23 cellular contexts compared by ENCODE assay signal in genomic region chr16:31080035-31080629, GRCh38. TPM values are rescaled to one million over a fixed set of nuclear protein-coding genes. Genes with fewer than 3 reads are reported as not detected.
A peak's percentile ranks its signal among the peaks of the same experiment; 100 is the strongest.
DNase-seq lines count a peak whose midpoint lies in the region; ATAC-seq and TF ChIP-seq lines count a peak whose summit lies in the region.
"Had no signal": no experiment of that assay in that cellular context is flagged by ENCODE, and none has a peak within 500 bp of the region (broad histone marks: within the 10 kb centered on the region; RNA-seq: fewer than 3 reads in every experiment).

No MANE protein-coding gene starts in this region.

- H4K20me1 ChIP-seq in hepatocyte (ENCODE audit: insufficient read depth, poor library complexity, severe bottlenecking) (no peaks in the 10 kb centered on the region), osteoblast (ENCODE audit: insufficient read depth, low read length) (peaks cover 5% of the 10 kb centered on the region)

- ATAC-seq in lower lobe of right lung: no peak
- ATAC-seq: CD8-positive, alpha-beta T cell; SK-N-SH treated with all-trans-retinoic acid at 6 μM for 48 hours had no signal

- H3K27ac ChIP-seq in hepatocyte (no peak overlapping the region), osteoblast (ENCODE audit: low read depth, low read length) (no peak overlapping the region), lower lobe of right lung (no peak overlapping the region)
- H3K27ac ChIP-seq: GM23248, PC-9 had no signal

- H3K4me3 ChIP-seq in NB4 (ENCODE audit: low read depth, low read length) (peak overlapping the region; percentile 56), hepatocyte (no peak overlapping the region), osteoblast (ENCODE audit: insufficient read depth, low read length) (no peak overlapping the region), lower lobe of right lung (no peak overlapping the region)
- H3K4me3 ChIP-seq: GM23248, PC-9 had no signal

- 95% methylated on average over 38 of the region's 40 CpGs for WGBS in hepatocyte (ENCODE audit: low lambda C conversion rate, missing lambda C conversion rate)

- TF ChIP-seq CTCF in NB4 (IDR thresholded peaks at IDR 0.05; ENCODE audit: low read depth, low read length): no peak
- TF ChIP-seq CTCF in hepatocyte (IDR thresholded peaks at IDR 0.05; ENCODE audit: poor library complexity): no peak
- no peak for TF ChIP-seq CTCF in osteoblast (IDR thresholded peaks at IDR 0.05; ENCODE audit: extremely low read depth, low read depth, low read length)
- TF ChIP-seq CTCF in lower lobe of right lung (IDR thresholded peaks at IDR 0.05): no peak

- H3K36me3 ChIP-seq in hepatocyte (replicated peaks; ENCODE audit: insufficient read depth, low read depth) (no peaks in the 10 kb centered on the region), osteoblast (ENCODE audit: insufficient read depth, low read length) (peaks cover 45% of the 10 kb centered on the region), lower lobe of right lung (peaks cover 87% of the 10 kb centered on the region)

- H3K4me1 ChIP-seq in hepatocyte (ENCODE audit: insufficient read depth) (peaks cover 3% of the 10 kb centered on the region), osteoblast (ENCODE audit: insufficient read depth, low read length) (peaks cover 3% of the 10 kb centered on the region), lower lobe of right lung (peaks cover 6% of the 10 kb centered on the region)

- H3K27me3 ChIP-seq in hepatocyte (no peaks in the 10 kb centered on the region), osteoblast (ENCODE audit: insufficient read depth, low read length) (no peaks in the 10 kb centered on the region), lower lobe of right lung (ENCODE audit: low read depth) (no peaks in the 10 kb centered on the region)

- H3K4me2 ChIP-seq in hepatocyte: no peak overlapping the region
- H3K4me2 ChIP-seq in osteoblast (ENCODE audit: insufficient read depth, low read length): no peak overlapping the region
- H3K4me2 ChIP-seq: PC-9 had no signal

- H2AFZ ChIP-seq in hepatocyte: no peak overlapping the region
- no peak overlapping the region for H2AFZ ChIP-seq in osteoblast (ENCODE audit: low read length)
- H2AFZ ChIP-seq: GM23248, PC-9 had no signal

- DNase-seq in 8988T (peak; percentile 5), NB4 (ENCODE audit: low read depth) (no peak), hepatocyte (ENCODE audit: low spot score) (peak; percentile 4), osteoblast (ENCODE audit: insufficient read length, low spot score, missing footprints) (peak; percentile 27), LoVo (ENCODE audit: low spot score) (no peak), cardiac septum (ENCODE audit: low spot score) (no peak), lower lobe of right lung (no peak), occipital lobe (lab: John Stamatoyannopoulos, UW) (no peak)
- DNase-seq: AML-193; C1 segment of cervical spinal cord; CD8-positive, alpha-beta T cell; DMS153; GM23248; HCEC 1CT; Karpas-422; NCI-H1436; NCI-H1930; NCI-H226; NCI-H510A treated with DMSO at 0.1 percent for 48 hours; NCI-H748 treated with DMSO at 0.1 percent for 48 hours; PC-9; RPMI8226 had no signal

- intact Hi-C loops in cardiac septum (cut with DNase I): no loop called here
- intact Hi-C loops in lower lobe of right lung (cut with DNase I): no loop called here

- H3K9me2 ChIP-seq in hepatocyte (replicated peaks; ENCODE audit: insufficient read depth): no peaks in the 10 kb centered on the region

- H3K9me3 ChIP-seq in hepatocyte (ENCODE audit: low read depth) (no peaks in the 10 kb centered on the region), osteoblast (ENCODE audit: low read depth, low read length) (no peaks in the 10 kb centered on the region), lower lobe of right lung (no peaks in the 10 kb centered on the region)

- peaks cover 30% of the 10 kb centered on the region for H3K79me2 ChIP-seq in hepatocyte
- H3K79me2 ChIP-seq in osteoblast (ENCODE audit: insufficient read depth, low read length): peaks cover 72% of the 10 kb centered on the region

- no peak for TF ChIP-seq POLR2A in NB4 (IDR thresholded peaks at IDR 0.05; ENCODE audit: extremely low read depth, insufficient read length)

RNA-seq across cellular contexts. Expression of gene ZNF646, which starts 5.9 kb away (rescaled TPM):
- total RNA-seq in hepatocyte: 6.2 and 9.1 TPM in 2 replicates
- 3.1 and 4.8 TPM in 2 replicates for polyA plus RNA-seq in hepatocyte
- 15.6 and 18.5 TPM in 2 replicates for total RNA-seq in osteoblast
- total RNA-seq in cardiac septum: 9.6 TPM
- total RNA-seq in lower lobe of right lung: 23.1 TPM
- 16.5 TPM for total RNA-seq in occipital lobe

RNA-seq across cellular contexts. Expression of gene ZNF668, which starts 6.1 kb away (rescaled TPM):
- total RNA-seq in hepatocyte (6.9 and 8.1 TPM in 2 replicates), osteoblast (14.4 and 14.5 TPM in 2 replicates), cardiac septum (5.9 TPM), lower lobe of right lung (8.2 TPM), occipital lobe (5.3 TPM)
- polyA plus RNA-seq in hepatocyte: 12.4 and 13.0 TPM in 2 replicates

RNA-seq across cellular contexts. Expression of gene PRSS53, which starts 8.6 kb away (rescaled TPM):
- total RNA-seq in hepatocyte (1.5 and 2.2 TPM in 2 replicates), osteoblast (2.7 and 2.9 TPM in 2 replicates), cardiac septum (0.59 TPM), lower lobe of right lung (2.4 TPM), occipital lobe (2.2 TPM)
- 0.39 and 0.66 TPM in 2 replicates for polyA plus RNA-seq in hepatocyte

RNA-seq across cellular contexts. Expression of gene VKORC1, which starts 14.5 kb away (rescaled TPM):
- 105 and 128 TPM in 2 replicates for total RNA-seq in hepatocyte
- polyA plus RNA-seq in hepatocyte: 195 and 228 TPM in 2 replicates
- total RNA-seq in osteoblast: 132 and 147 TPM in 2 replicates
- 42.1 TPM for total RNA-seq in cardiac septum
- total RNA-seq in lower lobe of right lung: 65.6 TPM
- total RNA-seq in occipital lobe: 30.7 TPM

RNA-seq across cellular contexts. Expression of gene BCKDK, which starts 28.1 kb away (rescaled TPM):
- 27.3 and 30.9 TPM in 2 replicates for total RNA-seq in hepatocyte
- polyA plus RNA-seq in hepatocyte: 62.1 and 75.2 TPM in 2 replicates
- 25.9 and 30.0 TPM in 2 replicates for total RNA-seq in osteoblast
- total RNA-seq in cardiac septum: 56.4 TPM
- 37.6 TPM for total RNA-seq in lower lobe of right lung
- total RNA-seq in occipital lobe: 12.6 TPM

Comparison
In these comparisons a context has a peak if more than half of its experiments do, and no peak if none do; other contexts are left out.
1. DNase-seq: peak in 8988T (single experiment), hepatocyte (single experiment) and osteoblast (single experiment); none in NB4 (single experiment), LoVo (single experiment), cardiac septum (single experiment), lower lobe of right lung (single experiment) and occipital lobe (single experiment).